8 cellular contexts compared by ENCODE assay signal in genomic region chr6:132530293-132530974, GRCh38. TPM values are rescaled to one million over a fixed set of nuclear protein-coding genes. Genes with fewer than 3 reads are reported as not detected.
DNase-seq lines count a peak whose midpoint lies in the region; ATAC-seq, FAIRE-seq and TF ChIP-seq lines count a peak whose summit lies in the region.

No MANE protein-coding gene starts in this region.

- H3K14ac ChIP-seq in H1 (ENCODE audit: insufficient read length): no peak overlapping the region

- H3K27me3 ChIP-seq in H1 (replicated peaks in 1 of 4; ENCODE audit: control insufficient read depth in 3 of 4, extremely low read depth in 1 of 4, insufficient read depth in 3 of 4, low read length in 3 of 4): no peaks in the 10 kb centered on the region

- TF ChIP-seq RAD21 in H1 (IDR thresholded peaks at IDR 0.05 in 1 of 2, conservative IDR thresholded peaks at IDR 0.05 in 1 of 2; ENCODE audit: low read depth in 2 of 2, low read length in 2 of 2): peak; percentile 85

- TF ChIP-seq CTCF in AG10803 (conservative IDR thresholded peaks at IDR 0.05; ENCODE audit: low read length): peak; percentile 79
- TF ChIP-seq CTCF in H1 (IDR thresholded peaks at IDR 0.05; ENCODE audit: control extremely low read depth in 1 of 3, insufficient read depth in 1 of 3, low read depth in 1 of 3, low read length in 3 of 3): peak in 2 of 3 experiments; percentile 64 to 71; a peak in 3 of 4 replicates
- TF ChIP-seq CTCF in mucosa of descending colon (IDR thresholded peaks at IDR 0.05): peak; percentile 65

- H2BK20ac ChIP-seq in H1 (ENCODE audit: low read length): no peak overlapping the region

- no peak overlapping the region for H2BK12ac ChIP-seq in H1 (ENCODE audit: low read depth, low read length)

- FAIRE-seq in H1 (lab: Jason Lieb, UNC): no peak

- intact Hi-C loops in mucosa of descending colon (cut with DNase I, micrococcal nuclease): no loop called here

- no peaks in the 10 kb centered on the region for H3K4me1 Mint-ChIP-seq in activated CD4-positive, alpha-beta memory T cell treated with anti-CD3 and anti-CD28 coated beads, Interleukin-2, amount 10 ng/mL, durations not matched to agents 7 days and 5 days

- no peak overlapping the region; a peak in 1 of 7 replicates for H3K9ac ChIP-seq in H1 (replicated peaks in 1 of 4; ENCODE audit: extremely low read depth in 1 of 4, low read depth in 3 of 4, low read length in 3 of 4)

- H3K4me3 ChIP-seq in AG10803 (ENCODE audit: low read length) (no peak overlapping the region; the same call in 1 of the 2 replicates), H1 (ENCODE audit: extremely low read depth in 1 of 4, insufficient read depth in 2 of 4, low read depth in 3 of 4, low read length in 4 of 4) (peak overlapping the region in 1 of 4 experiments; percentile 38; a peak in 1 of 8 replicates), mucosa of descending colon (no peak overlapping the region)

- H2AK5ac ChIP-seq in H1 (ENCODE audit: low read depth, low read length): no peak overlapping the region

- no peak overlapping the region for H3K4me3 Mint-ChIP-seq in activated CD4-positive, alpha-beta memory T cell treated with anti-CD3 and anti-CD28 coated beads, Interleukin-2, amount 10 ng/mL, durations not matched to agents 7 days and 5 days

- H3K79me2 ChIP-seq in H1 (ENCODE audit: control insufficient read depth in 1 of 2, insufficient read depth in 2 of 2, low read length in 2 of 2): no peaks in the 10 kb centered on the region

- peaks cover 23% of the 10 kb centered on the region for H3K27me3 Mint-ChIP-seq in activated CD4-positive, alpha-beta memory T cell treated with anti-CD3 and anti-CD28 coated beads, Interleukin-2, amount 10 ng/mL, durations not matched to agents 7 days and 5 days

- no peak overlapping the region for H3K56ac ChIP-seq in H1 (replicated peaks; ENCODE audit: insufficient read length, low read depth, low read length)

- TF ChIP-seq EP300 in H1 (IDR thresholded peaks at IDR 0.05; ENCODE audit: borderline replicate concordance in 1 of 2, low read depth in 2 of 2, low read length in 2 of 2): no peak

- H2AFZ ChIP-seq in H1 (ENCODE audit: low read length): peak overlapping the region; percentile 99

- H3K4me2 ChIP-seq in H1 (ENCODE audit: insufficient read depth in 1 of 2, low read depth in 2 of 2, low read length in 2 of 2): peak overlapping the region in 1 of 2 experiments; percentile 43; a peak in 2 of 4 replicates

- TF ChIP-seq POLR2A in H1 (IDR thresholded peaks at IDR 0.05; ENCODE audit: control extremely low read depth in 1 of 2, low read depth in 2 of 2, low read length in 2 of 2): no peak

- POLR2A ChIA-PET in activated CD4-positive, alpha-beta memory T cell treated with anti-CD3 and anti-CD28 coated beads, Interleukin-2, amount 10 ng/mL, durations not matched to agents 7 days and 5 days (lab: Charles Lee): interaction anchor here (0.6 to 1.0 kb wide), 3 partner anchors 235 to 284 kb away, joined by 3 read pairs; partner anchors contain the start of gene RPS12
- POLR2A ChIA-PET in H1 (lab: Charles Lee; ENCODE audit: partially characterized antibody): interaction anchor here (0.6 to 1.8 kb wide), 2 partner anchors 284 to 290 kb away, joined by 3 read pairs; partner anchors contain the start of gene RPS12

- H3K36me3 ChIP-seq in H1 (ENCODE audit: control insufficient read depth in 2 of 4, insufficient read depth in 4 of 4, low read length in 3 of 4) (no peaks in the 10 kb centered on the region), mucosa of descending colon (ENCODE audit: low read depth) (no peaks in the 10 kb centered on the region)

- CTCF ChIA-PET in activated CD4-positive, alpha-beta memory T cell treated with anti-CD3 and anti-CD28 coated beads, Interleukin-2, amount 10 ng/mL, durations not matched to agents 7 days and 5 days (lab: Charles Lee): interaction anchor here (0.5 to 1.6 kb wide), 14 partner anchors 11 to 564 kb away, joined by 3 to 13 read pairs (median 4); partner anchors contain the start of genes SLC18B1 and STX7
- CTCF ChIA-PET in H1 (lab: Charles Lee; ENCODE audit: partially characterized antibody): interaction anchor here (0.6 to 2.6 kb wide), 25 partner anchors 10 to 1467 kb away, joined by 3 to 15 read pairs (median 3); no protein-coding TSS in a partner anchor

- H4K20me1 ChIP-seq in H1 (replicated peaks in 1 of 2; ENCODE audit: control insufficient read depth in 1 of 2, insufficient read depth in 2 of 2, low read length in 2 of 2): no peaks in the 10 kb centered on the region

- H3K27ac Mint-ChIP-seq in activated CD4-positive, alpha-beta memory T cell treated with anti-CD3 and anti-CD28 coated beads, Interleukin-2, amount 10 ng/mL, durations not matched to agents 7 days and 5 days: no peak overlapping the region

- DNase-seq in AG10803 (ENCODE audit: low read depth) (peak; percentile 58), NCI-H69 (lab: John Stamatoyannopoulos, UW) (peak; percentile 74), H1 (ENCODE audit: low read depth in 1 of 2, low spot score in 2 of 2) (peak in 1 of 2 experiments; percentile 77), mucosa of descending colon (peak in 1 of 3 donors; percentile 55)
- DNase-seq in activated CD4-positive, alpha-beta memory T cell treated with anti-CD3 and anti-CD28 coated beads, Interleukin-2, amount 10 ng/mL, durations not matched to agents 7 days and 5 days: peak; percentile 69
- DNase-seq in stimulated activated CD8-positive, alpha-beta memory T cell treated with anti-CD3 and anti-CD28 coated beads, Interleukin-7, amount 100 ng/mL, for 1 hour (ENCODE audit: low read depth in 2 of 2): peak; percentile 32 to 52

- WGBS in H1 (ENCODE audit: extremely low coverage in 1 of 2, insufficient coverage in 1 of 2, insufficient read length in 1 of 2, insufficient replicate concordance in 2 of 2, low coverage in 1 of 2, low lambda C conversion rate in 2 of 2, missing lambda C conversion rate in 1 of 2), 2 experiments: 44% methylated on average over 9 of the region's 9 CpGs; no CpG with 5 or more reads in 1 of the 2 experiments

- H3K4me1 ChIP-seq in H1 (replicated peaks in 1 of 4; ENCODE audit: control insufficient read depth in 3 of 4, insufficient read depth in 4 of 4, low read length in 3 of 4) (peaks cover 0 to 2% (median 0%) of the 10 kb centered on the region in 4 experiments; a peak in 2 of 7 replicates), mucosa of descending colon (ENCODE audit: low read depth) (no peaks in the 10 kb centered on the region)

- no peak overlapping the region for H3K4ac ChIP-seq in H1 (replicated peaks; ENCODE audit: insufficient read length, low read depth, low read length)

- H3K23ac ChIP-seq in H1 (ENCODE audit: insufficient read length): no peak overlapping the region

- no peak overlapping the region for H2BK120ac ChIP-seq in H1 (replicated peaks; ENCODE audit: low read depth, low read length)

- no peaks in the 10 kb centered on the region for H3K36me3 Mint-ChIP-seq in activated CD4-positive, alpha-beta memory T cell treated with anti-CD3 and anti-CD28 coated beads, Interleukin-2, amount 10 ng/mL, durations not matched to agents 7 days and 5 days (ENCODE audit: low read depth)

- H2BK15ac ChIP-seq in H1 (ENCODE audit: low read length): no peak overlapping the region

- no peaks in the 10 kb centered on the region for H3K9me3 ChIP-seq in H1 (ENCODE audit: insufficient read depth in 2 of 2, low read depth in 1 of 2, low read length in 1 of 2)
- no peaks in the 10 kb centered on the region for H3K9me3 ChIP-seq in mucosa of descending colon

- no peaks in the 10 kb centered on the region for H3K79me1 ChIP-seq in H1 (ENCODE audit: low read depth, low read length)

- H4K8ac ChIP-seq in H1 (ENCODE audit: extremely low read depth, insufficient read depth, low read length): peak overlapping the region; percentile 43; the same call in 1 of the 2 replicates

- H3K9me3 Mint-ChIP-seq in activated CD4-positive, alpha-beta memory T cell treated with anti-CD3 and anti-CD28 coated beads, Interleukin-2, amount 10 ng/mL, durations not matched to agents 7 days and 5 days: no peaks in the 10 kb centered on the region

- no peak overlapping the region for H3K27ac ChIP-seq in H1 (ENCODE audit: low read depth, low read length)

- no peak overlapping the region for H4K91ac ChIP-seq in H1 (replicated peaks; ENCODE audit: insufficient read length, low read length)

- no peak overlapping the region for H2BK5ac ChIP-seq in H1 (ENCODE audit: low read depth, low read length)

- H3K23me2 ChIP-seq in H1 (ENCODE audit: low read depth, low read length): no peaks in the 10 kb centered on the region

- H3K18ac ChIP-seq in H1 (ENCODE audit: extremely low read depth, low read length): no peak overlapping the region

- peak; percentile 88 for ATAC-seq in GM19023 (IDR thresholded peaks at IDR 0.05; ENCODE audit: unreplicated experiment)
- ATAC-seq in HG03432 (IDR thresholded peaks at IDR 0.05; ENCODE audit: unreplicated experiment): peak; percentile 93
- ATAC-seq in mucosa of descending colon: peak; percentile 76

- no peak overlapping the region for H4K5ac ChIP-seq in H1 (ENCODE audit: insufficient read length, low read depth, low read length)

RNA-seq across cellular contexts. Expression of gene TAAR9, which starts 7.6 kb away (rescaled TPM):
- total RNA-seq in activated CD4-positive, alpha-beta memory T cell treated with anti-CD3 and anti-CD28 coated beads, Interleukin-2, amount 10 ng/mL, durations not matched to agents 7 days and 5 days: not detected
- total RNA-seq in H1 (2021; fragmentation: NEBNext Ultra II Directional; extraction: Animal tissue kit (Norgen Biotek cat#: 25700)): not detected in 2 replicates
- polyA plus RNA-seq in H1 (2011; rRNA removed): not detected in 2 replicates
- not detected for polyA plus RNA-seq in H1 (2011; cell fraction: cytosol; rRNA removed)
- polyA plus RNA-seq in H1 (2011; cell fraction: nucleus; rRNA removed): not detected
- polyA plus RNA-seq in H1 (2012, experiment 1 of 2): not detected in 4 replicates
- not detected for polyA plus RNA-seq in H1 (2012, experiment 2 of 2)
- polyA plus RNA-seq in H1 (2013, experiment 1 of 2): not detected
- not detected for polyA plus RNA-seq in H1 (2013, experiment 2 of 2)
- not detected in 2 replicates for polyA minus RNA-seq in H1 (2011; rRNA and poly(A)+ RNA removed)
- not detected for polyA minus RNA-seq in H1 (2011; cell fraction: cytosol; rRNA and poly(A)+ RNA removed)
- 0.60 TPM for polyA minus RNA-seq in H1 (2011; cell fraction: nucleus; rRNA and poly(A)+ RNA removed)
- not detected for total RNA-seq in mucosa of descending colon

RNA-seq across cellular contexts. Expression of gene STX7, which starts 17.5 kb away (rescaled TPM):
- total RNA-seq in activated CD4-positive, alpha-beta memory T cell treated with anti-CD3 and anti-CD28 coated beads, Interleukin-2, amount 10 ng/mL, durations not matched to agents 7 days and 5 days: 10 to 100 TPM; 19.9 to 20.2 TPM
- 27.9 and 32.6 TPM in 2 replicates for total RNA-seq in H1 (2021; fragmentation: NEBNext Ultra II Directional; extraction: Animal tissue kit (Norgen Biotek cat#: 25700))
- 4.3 and 5.7 TPM in 2 replicates for polyA plus RNA-seq in H1 (2011; rRNA removed)
- polyA plus RNA-seq in H1 (2011; cell fraction: cytosol; rRNA removed): 12.6 TPM
- polyA plus RNA-seq in H1 (2011; cell fraction: nucleus; rRNA removed): 7.7 TPM
- 16.8 to 22.8 TPM (median 18.4 TPM) in 4 replicates for polyA plus RNA-seq in H1 (2012, experiment 1 of 2)
- 1.9 TPM for polyA plus RNA-seq in H1 (2012, experiment 2 of 2)
- 11.6 TPM for polyA plus RNA-seq in H1 (2013, experiment 1 of 2)
- 12.0 TPM for polyA plus RNA-seq in H1 (2013, experiment 2 of 2)
- polyA minus RNA-seq in H1 (2011; rRNA and poly(A)+ RNA removed): 19.1 and 24.1 TPM in 2 replicates
- 13.0 TPM for polyA minus RNA-seq in H1 (2011; cell fraction: cytosol; rRNA and poly(A)+ RNA removed)
- 26.9 TPM for polyA minus RNA-seq in H1 (2011; cell fraction: nucleus; rRNA and poly(A)+ RNA removed)
- 10 to 100 TPM; 51.9 to 66.9 (median 63.2) TPM for total RNA-seq in mucosa of descending colon

RNA-seq across cellular contexts. Expression of gene TAAR8, which starts 22.0 kb away (rescaled TPM):
- not detected for total RNA-seq in activated CD4-positive, alpha-beta memory T cell treated with anti-CD3 and anti-CD28 coated beads, Interleukin-2, amount 10 ng/mL, durations not matched to agents 7 days and 5 days
- not detected in 2 replicates for total RNA-seq in H1 (2021; fragmentation: NEBNext Ultra II Directional; extraction: Animal tissue kit (Norgen Biotek cat#: 25700))
- not detected in 2 replicates for polyA plus RNA-seq in H1 (2011; rRNA removed)
- not detected for polyA plus RNA-seq in H1 (2011; cell fraction: cytosol; rRNA removed)
- not detected for polyA plus RNA-seq in H1 (2011; cell fraction: nucleus; rRNA removed)
- not detected in 4 replicates for polyA plus RNA-seq in H1 (2012, experiment 1 of 2)
- not detected for polyA plus RNA-seq in H1 (2012, experiment 2 of 2)
- not detected for polyA plus RNA-seq in H1 (2013, experiment 1 of 2)
- polyA plus RNA-seq in H1 (2013, experiment 2 of 2): not detected
- polyA minus RNA-seq in H1 (2011; rRNA and poly(A)+ RNA removed): not detected in 2 replicates
- polyA minus RNA-seq in H1 (2011; cell fraction: cytosol; rRNA and poly(A)+ RNA removed): not detected
- polyA minus RNA-seq in H1 (2011; cell fraction: nucleus; rRNA and poly(A)+ RNA removed): not detected
- total RNA-seq in mucosa of descending colon: not detected

RNA-seq across cellular contexts. Expression of gene TAAR6, which starts 39.7 kb away (rescaled TPM):
- total RNA-seq in activated CD4-positive, alpha-beta memory T cell treated with anti-CD3 and anti-CD28 coated beads, Interleukin-2, amount 10 ng/mL, durations not matched to agents 7 days and 5 days: not detected
- total RNA-seq in H1 (2021; fragmentation: NEBNext Ultra II Directional; extraction: Animal tissue kit (Norgen Biotek cat#: 25700)): not detected in 2 replicates
- 0.06 TPM in 2 replicates for polyA plus RNA-seq in H1 (2011; rRNA removed)
- not detected for polyA plus RNA-seq in H1 (2011; cell fraction: cytosol; rRNA removed)
- polyA plus RNA-seq in H1 (2011; cell fraction: nucleus; rRNA removed): not detected
- polyA plus RNA-seq in H1 (2012, experiment 1 of 2): not detected in 4 replicates
- not detected for polyA plus RNA-seq in H1 (2012, experiment 2 of 2)
- polyA plus RNA-seq in H1 (2013, experiment 1 of 2): not detected
- not detected for polyA plus RNA-seq in H1 (2013, experiment 2 of 2)
- polyA minus RNA-seq in H1 (2011; rRNA and poly(A)+ RNA removed): not detected in 2 replicates
- polyA minus RNA-seq in H1 (2011; cell fraction: cytosol; rRNA and poly(A)+ RNA removed): not detected
- polyA minus RNA-seq in H1 (2011; cell fraction: nucleus; rRNA and poly(A)+ RNA removed): not detected
- total RNA-seq in mucosa of descending colon: not detected

RNA-seq across cellular contexts. Expression of gene TAAR5, which starts 59.1 kb away (rescaled TPM):
- not detected for total RNA-seq in activated CD4-positive, alpha-beta memory T cell treated with anti-CD3 and anti-CD28 coated beads, Interleukin-2, amount 10 ng/mL, durations not matched to agents 7 days and 5 days
- not detected in 2 replicates for total RNA-seq in H1 (2021; fragmentation: NEBNext Ultra II Directional; extraction: Animal tissue kit (Norgen Biotek cat#: 25700))
- not detected in 2 replicates for polyA plus RNA-seq in H1 (2011; rRNA removed)
- not detected for polyA plus RNA-seq in H1 (2011; cell fraction: cytosol; rRNA removed)
- not detected for polyA plus RNA-seq in H1 (2011; cell fraction: nucleus; rRNA removed)
- polyA plus RNA-seq in H1 (2012, experiment 1 of 2): not detected in 4 replicates
- not detected for polyA plus RNA-seq in H1 (2012, experiment 2 of 2)
- not detected for polyA plus RNA-seq in H1 (2013, experiment 1 of 2)
- polyA plus RNA-seq in H1 (2013, experiment 2 of 2): not detected
- polyA minus RNA-seq in H1 (2011; rRNA and poly(A)+ RNA removed): not detected in 2 replicates
- polyA minus RNA-seq in H1 (2011; cell fraction: cytosol; rRNA and poly(A)+ RNA removed): not detected
- polyA minus RNA-seq in H1 (2011; cell fraction: nucleus; rRNA and poly(A)+ RNA removed): not detected
- not detected for total RNA-seq in mucosa of descending colon
